In genomic region chr17:79812206-79812968, GRCh38 we compare ENCODE assay signal across 9 cellular contexts. TPM values are rescaled to one million over a fixed set of nuclear protein-coding genes. Genes with fewer than 3 reads are reported as not detected.
DNase-seq lines count a peak whose midpoint lies in the region; TF ChIP-seq lines count a peak whose summit lies in the region.
"Had no signal": no experiment of that assay in that cellular context is flagged by ENCODE, and none has a peak within 500 bp of the region (broad histone marks: within the 10 kb centered on the region; RNA-seq: fewer than 3 reads in every experiment).

No MANE protein-coding gene starts in this region.

- peaks cover 62% of the 10 kb centered on the region for H3K27me3 Mint-ChIP-seq in activated T-helper 1 cell treated with anti-CD3 and anti-CD28 coated beads, Interleukin-12 subunit alpha, Interleukin-12 subunit beta, Interleukin-2, Interleukin-4 antibody, amounts not matched to agents 30 ng/mL and 10 ng/mL and 1 ng/mL, durations not matched to agents 14 hours and 24 hours and 36 hours (ENCODE audit: insufficient read depth)

- H3K9me3 ChIP-seq in A673 (ENCODE audit: low read depth, low read length, poor library complexity, severe bottlenecking), result no peaks in the 10 kb centered on the region
- H3K9me3 ChIP-seq: pancreas had no signal

- CTCF ChIA-PET in A673 (lab: Charles Lee), result interaction anchor here (0.6 to 2.0 kb wide), 3 partner anchors 19 to 23 kb away, joined by 3 to 5 read pairs (median 3); no protein-coding TSS in a partner anchor
- CTCF ChIA-PET in HEK293T (lab: Yijun Ruan, JAX), result interaction anchor here (0.6 to 1.7 kb wide), 13 partner anchors 9 to 187 kb away, joined by 3 to 8 read pairs (median 3); partner anchors contain the start of genes CBX2 and CBX8

- peaks cover 23% of the 10 kb centered on the region for H3K4me1 ChIP-seq in A673 (ENCODE audit: insufficient read depth, low read length, poor library complexity, severe bottlenecking)

- H3K36me3 ChIP-seq in A673 (ENCODE audit: insufficient read depth, low read length, poor library complexity, severe bottlenecking), result no peaks in the 10 kb centered on the region
- H3K36me3 ChIP-seq: pancreas had no signal

- no peak for DNase-seq in A673 (ENCODE audit: low spot score)
- DNase-seq in GM12865 (ENCODE audit: low read depth), result no peak
- no peak for DNase-seq in activated T-helper 1 cell treated with anti-CD3 and anti-CD28 coated beads, Interleukin-12 subunit alpha, Interleukin-12 subunit beta, Interleukin-2, Interleukin-4 antibody, amounts not matched to agents 30 ng/mL and 10 ng/mL and 1 ng/mL, durations not matched to agents 14 hours and 24 hours and 36 hours (ENCODE audit: low spot score)
- peak; percentile 43 for DNase-seq in left kidney (ENCODE audit: low read depth, low spot score)
- no peak for DNase-seq in NCI-H128 (lab: John Stamatoyannopoulos, UW; ENCODE audit: unreplicated experiment)
- no peak for DNase-seq in KBM-7
- no peak for DNase-seq in iPS-NIHi11 (ENCODE audit: low spot score)
- DNase-seq in HEK293T (ENCODE audit: extremely low spot score), result no peak

- POLR2A ChIA-PET in A673 (lab: Charles Lee; ENCODE audit: low non-redundant PET) (interaction anchor here (0.6 kb wide), 1 partner anchor 15 kb away, joined by 3 read pairs; the partner anchor contains the start of gene CBX8), HEK293T (lab: Yijun Ruan, JAX) (interaction anchor here (0.7 to 5.4 kb wide), 10 partner anchors 9 to 181 kb away, joined by 3 to 58 read pairs (median 12); partner anchors contain the start of genes CBX4 and CBX8)

- H3K27me3 ChIP-seq in A673 (replicated peaks; ENCODE audit: insufficient read depth, low read depth, low read length, poor library complexity), result no peaks in the 10 kb centered on the region

- BruUV-seq in A673 (replicated peaks; lab: Mats Ljungman, UMichigan), result no TSS peak

- H3K27ac ChIP-seq in A673 (ENCODE audit: low read depth, low read length, poor library complexity, severe bottlenecking), result peak overlapping the region; percentile 85
- H3K27ac ChIP-seq: pancreas had no signal

- H3K36me3 Mint-ChIP-seq in activated T-helper 1 cell treated with anti-CD3 and anti-CD28 coated beads, Interleukin-12 subunit alpha, Interleukin-12 subunit beta, Interleukin-2, Interleukin-4 antibody, amounts not matched to agents 30 ng/mL and 10 ng/mL and 1 ng/mL, durations not matched to agents 14 hours and 24 hours and 36 hours (ENCODE audit: low read depth), result no peaks in the 10 kb centered on the region

- in situ Hi-C loops in KBM-7 (cut with MboI; ENCODE audit: low pct_unique_long_range_greater_than_20kb, low sequenced_read_pairs), result no loop called here

- peaks cover 27% of the 10 kb centered on the region for H3K4me1 Mint-ChIP-seq in activated T-helper 1 cell treated with anti-CD3 and anti-CD28 coated beads, Interleukin-12 subunit alpha, Interleukin-12 subunit beta, Interleukin-2, Interleukin-4 antibody, amounts not matched to agents 30 ng/mL and 10 ng/mL and 1 ng/mL, durations not matched to agents 14 hours and 24 hours and 36 hours (ENCODE audit: low read depth)

- H3K4me3 Mint-ChIP-seq in activated T-helper 1 cell treated with anti-CD3 and anti-CD28 coated beads, Interleukin-12 subunit alpha, Interleukin-12 subunit beta, Interleukin-2, Interleukin-4 antibody, amounts not matched to agents 30 ng/mL and 10 ng/mL and 1 ng/mL, durations not matched to agents 14 hours and 24 hours and 36 hours, result peak overlapping the region; percentile 34

- intact Hi-C loops in A673 (cut with micrococcal nuclease; ENCODE audit: unreplicated experiment), result no loop called here
- intact Hi-C loops in activated T-helper 1 cell treated with anti-CD3 and anti-CD28 coated beads, Interleukin-12 subunit alpha, Interleukin-12 subunit beta, Interleukin-2, Interleukin-4 antibody, amounts not matched to agents 30 ng/mL and 10 ng/mL and 1 ng/mL, durations not matched to agents 14 hours and 24 hours and 36 hours (cut with micrococcal nuclease), result no loop called here

- H3K4me3 ChIP-seq in A673 (ENCODE audit: low read depth, low read length, poor library complexity, severe bottlenecking), result peak overlapping the region; percentile 46
- H3K4me3 ChIP-seq in GM12865 (ENCODE audit: low read depth, low read length), result peak overlapping the region; percentile 53

- H3K9me3 Mint-ChIP-seq in activated T-helper 1 cell treated with anti-CD3 and anti-CD28 coated beads, Interleukin-12 subunit alpha, Interleukin-12 subunit beta, Interleukin-2, Interleukin-4 antibody, amounts not matched to agents 30 ng/mL and 10 ng/mL and 1 ng/mL, durations not matched to agents 14 hours and 24 hours and 36 hours, result no peaks in the 10 kb centered on the region

- TF ChIP-seq CTCF in A673 (conservative IDR thresholded peaks at IDR 0.05; ENCODE audit: low read depth, low read length), result no peak
- no peak for TF ChIP-seq CTCF in GM12865 (IDR thresholded peaks at IDR 0.05; ENCODE audit: insufficient read depth, low read depth, low read length, missing control alignments)

- H3K27ac Mint-ChIP-seq in activated T-helper 1 cell treated with anti-CD3 and anti-CD28 coated beads, Interleukin-12 subunit alpha, Interleukin-12 subunit beta, Interleukin-2, Interleukin-4 antibody, amounts not matched to agents 30 ng/mL and 10 ng/mL and 1 ng/mL, durations not matched to agents 14 hours and 24 hours and 36 hours, result peak overlapping the region; percentile 64

TF ChIP-seq in HEK293T, 16 proteins besides CTCF, POLR2A, EP300 and RAD21:
- TF ChIP-seq HDGF (IDR thresholded peaks at IDR 0.05; ENCODE audit: borderline replicate concordance) (no peak), ELF4 (IDR thresholded peaks at IDR 0.05) (no peak), SUZ12 (IDR thresholded peaks at IDR 0.05) (no peak), PKNOX1 (IDR thresholded peaks at IDR 0.05) (no peak), FOXM1 (IDR thresholded peaks at IDR 0.05; ENCODE audit: borderline replicate concordance) (no peak), NFRKB (IDR thresholded peaks at IDR 0.05) (no peak), L3MBTL2 (conservative IDR thresholded peaks at IDR 0.05) (no peak), CTBP1 (IDR thresholded peaks at IDR 0.05; ENCODE audit: borderline replicate concordance) (no peak), ARNT (IDR thresholded peaks at IDR 0.05) (no peak), FOXK2 (IDR thresholded peaks at IDR 0.05) (no peak), SP1 (IDR thresholded peaks at IDR 0.05) (no peak), ZNF384 (IDR thresholded peaks at IDR 0.05) (no peak), FOXA1 (IDR thresholded peaks at IDR 0.05) (no peak), LEF1 (IDR thresholded peaks at IDR 0.05; ENCODE audit: borderline replicate concordance) (no peak), TARDBP (IDR thresholded peaks at IDR 0.05) (no peak), BHLHE40 (IDR thresholded peaks at IDR 0.05; ENCODE audit: borderline replicate concordance) (no peak)

RNA-seq across cellular contexts. Expression of gene CBX8, which starts 15.5 kb away (rescaled TPM):
- total RNA-seq in A673 (2021), result 24.5 and 27.0 TPM in 2 replicates
- total RNA-seq in activated T-helper 1 cell treated with anti-CD3 and anti-CD28 coated beads, Interleukin-12 subunit alpha, Interleukin-12 subunit beta, Interleukin-2, Interleukin-4 antibody, amounts not matched to agents 30 ng/mL and 10 ng/mL and 1 ng/mL, durations not matched to agents 14 hours and 24 hours and 36 hours, result 6.2 and 6.6 TPM in 2 replicates

RNA-seq across cellular contexts. Expression of gene CBX4, which starts 26.9 kb away (rescaled TPM):
- total RNA-seq in A673 (2021), result 42.6 and 45.5 TPM in 2 replicates
- 22.4 and 23.8 TPM in 2 replicates for total RNA-seq in activated T-helper 1 cell treated with anti-CD3 and anti-CD28 coated beads, Interleukin-12 subunit alpha, Interleukin-12 subunit beta, Interleukin-2, Interleukin-4 antibody, amounts not matched to agents 30 ng/mL and 10 ng/mL and 1 ng/mL, durations not matched to agents 14 hours and 24 hours and 36 hours

RNA-seq across cellular contexts. Expression of gene CBX2, which starts 34.4 kb away (rescaled TPM):
- 59.5 and 66.4 TPM in 2 replicates for total RNA-seq in A673 (2021)
- 4.7 and 5.1 TPM in 2 replicates for total RNA-seq in activated T-helper 1 cell treated with anti-CD3 and anti-CD28 coated beads, Interleukin-12 subunit alpha, Interleukin-12 subunit beta, Interleukin-2, Interleukin-4 antibody, amounts not matched to agents 30 ng/mL and 10 ng/mL and 1 ng/mL, durations not matched to agents 14 hours and 24 hours and 36 hours
